ENCODE assay signal across 8 cellular contexts in genomic region chr14:75294649-75295033, GRCh38. TPM values are rescaled to one million over a fixed set of nuclear protein-coding genes. Genes with fewer than 3 reads are reported as not detected.
DNase-seq lines count a peak whose midpoint lies in the region; ATAC-seq and TF ChIP-seq lines count a peak whose summit lies in the region.

No MANE protein-coding gene starts in this region.

- no peaks in the 10 kb centered on the region for H3K36me3 Mint-ChIP-seq in CD4-positive, alpha-beta memory T cell
- H3K36me3 Mint-ChIP-seq in mesothelial cell of epicardium, result no peaks in the 10 kb centered on the region

- intact Hi-C loops in CD4-positive, alpha-beta memory T cell (cut with micrococcal nuclease), result loop anchor here (1.0 kb wide), 4 partner anchors 16 to 118 kb away; partner anchors contain the start of genes FOS and TMED10

- peaks cover 10 to 28% (median 22%) of the 10 kb centered on the region in 4 donors for H3K4me1 Mint-ChIP-seq in CD4-positive, alpha-beta memory T cell
- H3K4me1 Mint-ChIP-seq in mesothelial cell of epicardium, result peaks cover 38% of the 10 kb centered on the region

- ATAC-seq in HG03025 (IDR thresholded peaks at IDR 0.05; ENCODE audit: low FRiP score, unreplicated experiment), result no peak

- POLR2A ChIA-PET in CD4-positive, alpha-beta memory T cell (lab: Charles Lee; ENCODE audit: partially characterized antibody), result interaction anchor here (0.6 to 4.4 kb wide), 20 partner anchors 10 to 291 kb away, joined by 3 to 47 read pairs (median 5); partner anchors contain the start of genes FOS, NEK9 and TMED10

- H3K27me3 Mint-ChIP-seq in CD4-positive, alpha-beta memory T cell, result no peaks in the 10 kb centered on the region
- H3K27me3 Mint-ChIP-seq in mesothelial cell of epicardium (ENCODE audit: low read depth), result no peaks in the 10 kb centered on the region

- CTCF ChIA-PET in CD4-positive, alpha-beta memory T cell (lab: Charles Lee; ENCODE audit: partially characterized antibody), result interaction anchor here (0.8 to 14.1 kb wide), 22 partner anchors 10 to 434 kb away, joined by 3 to 273 read pairs (median 6); partner anchors contain the start of genes NEK9 and TMED10

- peak overlapping the region; percentile 93 for H3K9ac ChIP-seq in HUES6 (ENCODE audit: low read length)

- peak overlapping the region; percentile 90 for H3K27ac ChIP-seq in CD4-positive, alpha-beta memory T cell (ENCODE audit: low read depth, low read length)
- H3K27ac ChIP-seq in HUES6 (ENCODE audit: low read depth, low read length), result peak overlapping the region; percentile 76

- H3K4me1 ChIP-seq in CD4-positive, alpha-beta memory T cell (ENCODE audit: insufficient read depth, low read length), result peaks cover 30% of the 10 kb centered on the region
- H3K4me1 ChIP-seq in HUES6 (ENCODE audit: control insufficient read depth, insufficient read depth, low read length), result peaks cover 16% of the 10 kb centered on the region

- H3K4me3 Mint-ChIP-seq in CD4-positive, alpha-beta memory T cell, result peak overlapping the region; percentile 83 to 97 (median 92)
- H3K4me3 Mint-ChIP-seq in mesothelial cell of epicardium, result peak overlapping the region; percentile 78

- peak overlapping the region; percentile 84 to 99 (median 98) for H3K27ac Mint-ChIP-seq in CD4-positive, alpha-beta memory T cell
- H3K27ac Mint-ChIP-seq in mesothelial cell of epicardium, result peak overlapping the region; percentile 94

- TF ChIP-seq CTCF in cardiac fibroblast (IDR thresholded peaks at IDR 0.05; ENCODE audit: low read depth, low read length), result no peak
- TF ChIP-seq CTCF in mesothelial cell of epicardium (IDR thresholded peaks at IDR 0.05; ENCODE audit: unreplicated experiment), result peak; percentile 17

- no peaks in the 10 kb centered on the region for H3K9me3 Mint-ChIP-seq in CD4-positive, alpha-beta memory T cell
- H3K9me3 Mint-ChIP-seq in mesothelial cell of epicardium, result no peaks in the 10 kb centered on the region

- no peaks in the 10 kb centered on the region for H3K27me3 ChIP-seq in CD4-positive, alpha-beta memory T cell (ENCODE audit: insufficient read depth, low read length)
- no peaks in the 10 kb centered on the region for H3K27me3 ChIP-seq in HUES6 (ENCODE audit: control insufficient read depth, insufficient read depth, low read length)

- peak in 1 of 5 donors; percentile 39 for DNase-seq in CD4-positive, alpha-beta memory T cell
- DNase-seq in cardiac fibroblast (ENCODE audit: low read depth in 2 of 2) (peak; percentile 9 to 37), mesothelial cell of epicardium (ENCODE audit: low spot score in 2 of 2, unreplicated experiment in 2 of 2) (no peak), kidney glomerular epithelial cell (lab: John Stamatoyannopoulos, UW) (no peak), ureter (ENCODE audit: low spot score) (no peak), SIG-M5 (lab: John Stamatoyannopoulos, UW) (no peak)

- H3K9me3 ChIP-seq in CD4-positive, alpha-beta memory T cell (ENCODE audit: control insufficient read depth in 1 of 2, low read length in 2 of 2), result no peaks in the 10 kb centered on the region
- no peaks in the 10 kb centered on the region for H3K9me3 ChIP-seq in HUES6 (ENCODE audit: control insufficient read depth, insufficient read depth, low read depth, low read length)

- peak overlapping the region; percentile 47 to 68 for H3K4me3 ChIP-seq in CD4-positive, alpha-beta memory T cell (ENCODE audit: low read length in 2 of 2)
- H3K4me3 ChIP-seq in HUES6 (ENCODE audit: low read depth, low read length), result peak overlapping the region; percentile 73
- H3K4me3 ChIP-seq in cardiac fibroblast (replicated peaks in 1 of 2; ENCODE audit: low read depth in 2 of 2, low read length in 2 of 2), result peak overlapping the region; percentile 61 to 71

- H3K36me3 ChIP-seq in CD4-positive, alpha-beta memory T cell (ENCODE audit: insufficient read depth, low read length), result no peaks in the 10 kb centered on the region
- no peaks in the 10 kb centered on the region for H3K36me3 ChIP-seq in HUES6 (ENCODE audit: control insufficient read depth, insufficient read depth, low read length)

RNA-seq across cellular contexts. Expression of gene FOS, which starts 16.0 kb away (rescaled TPM):
- total RNA-seq in CD4-positive, alpha-beta memory T cell, result 1 to 10 TPM; 4.1 to 4.3 TPM
- polyA plus RNA-seq in CD4-positive, alpha-beta memory T cell, result 100 to 1,000 TPM; 162 to 519 TPM
- total RNA-seq in mesothelial cell of epicardium, result 789 to 796 TPM (median 796 TPM) in 3 replicates
- total RNA-seq in ureter, result 158 TPM

Comparison
In these comparisons a context has a peak if more than half of its experiments do, and no peak if none do; other contexts are left out.
1. DNase-seq: peak in cardiac fibroblast (2 of 2); none in mesothelial cell of epicardium (0 of 2), kidney glomerular epithelial cell (single experiment), ureter (single experiment) and SIG-M5 (single experiment).
2. RNA of gene FOS, which starts 16.0 kb away (total RNA-seq): 789 to 796 TPM in mesothelial cell of epicardium and 158 TPM in ureter (single experiment); 4.1 to 4.3 TPM in CD4-positive, alpha-beta memory T cell; every median in the first group is over 10 times any median in the second.
3. Peak in every context shown above with its lines, with median percentiles within 50 percentile points of each other: H3K4me3 ChIP-seq.